ENCODE assay signal across 8 cellular contexts in the genomic region with DNA sequence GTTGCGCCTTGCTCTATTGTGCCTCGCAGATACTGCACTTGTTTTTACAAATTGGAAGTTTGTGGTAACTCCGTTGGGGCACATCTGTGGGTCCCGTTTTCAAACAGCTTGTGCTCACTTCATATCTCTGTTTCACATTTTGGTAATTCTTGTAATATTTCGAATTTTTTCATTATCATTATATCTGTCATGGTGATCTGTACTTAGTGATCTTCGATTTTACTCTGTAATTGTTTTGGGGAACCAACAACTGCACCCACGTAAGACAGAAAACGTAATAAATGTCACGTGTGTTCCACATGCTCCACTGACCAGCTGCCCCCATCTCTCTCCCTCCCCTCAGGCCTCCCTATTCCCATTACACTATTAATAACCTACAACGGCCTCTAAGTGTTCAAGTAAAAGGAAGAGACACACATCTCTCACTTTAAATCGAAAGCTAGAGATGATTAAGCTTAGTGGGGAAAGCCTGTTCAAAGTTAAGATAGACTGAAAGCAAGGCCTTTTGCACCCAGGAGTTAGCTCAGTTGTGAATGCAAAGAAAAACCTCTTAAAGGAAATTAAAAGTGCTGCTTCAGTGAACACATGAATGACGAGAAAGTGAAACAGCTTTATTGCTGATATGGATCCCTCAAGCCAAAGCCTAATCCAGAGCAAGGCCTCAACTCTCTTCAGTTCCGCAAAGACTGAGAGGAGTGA. TPM values are rescaled to one million over a fixed set of nuclear protein-coding genes. Genes with fewer than 3 reads are reported as not detected.
A peak's percentile ranks its signal among the peaks of the same experiment; 100 is the strongest.
DNase-seq lines count a peak whose midpoint lies in the region; ATAC-seq and TF ChIP-seq lines count a peak whose summit lies in the region.

No MANE protein-coding gene starts in this region.

- H3K4me3 Mint-ChIP-seq in CD14-positive monocyte (peak overlapping the region; percentile 66 to 75), WTC11 (peak overlapping the region; percentile 67)

- peaks cover 24% of the 10 kb centered on the region for H3K4me1 ChIP-seq in lower lobe of right lung

- no peaks in the 10 kb centered on the region for H3K9me3 ChIP-seq in lower lobe of right lung

- DNase-seq in CD14-positive monocyte (ENCODE audit: low spot score) (no peak), WTC11 (ENCODE audit: low spot score) (no peak), lower lobe of right lung (no peak), C1 segment of cervical spinal cord (lab: John Stamatoyannopoulos, UW) (no peak), mucosa of gallbladder (ENCODE audit: low spot score) (no peak), DMS53 (lab: John Stamatoyannopoulos, UW) (no peak), NCI-H146 treated with DMSO at 0.1 percent for 48 hours (lab: John Stamatoyannopoulos, UW; ENCODE audit: unreplicated experiment) (no peak)

- H3K27me3 Mint-ChIP-seq in CD14-positive monocyte (ENCODE audit: low read depth in 3 of 3) (peaks cover 31 to 46% (median 34%) of the 10 kb centered on the region in 3 donors), WTC11 (ENCODE audit: low read depth) (peaks cover 50% of the 10 kb centered on the region)

- H3K27ac Mint-ChIP-seq in CD14-positive monocyte: no peak overlapping the region
- H3K27ac Mint-ChIP-seq in WTC11: no peak overlapping the region

- H3K4me1 Mint-ChIP-seq in CD14-positive monocyte (peaks cover 11% of the 10 kb centered on the region), WTC11 (peaks cover 21% of the 10 kb centered on the region)

- H3K9me3 Mint-ChIP-seq in CD14-positive monocyte (peaks cover 0 to 18% (median 9%) of the 10 kb centered on the region in 7 donors), WTC11 (peaks cover 14% of the 10 kb centered on the region)

- CTCF ChIA-PET in WTC11 (lab: Charles Lee): interaction anchor here (0.7 to 2.2 kb wide), 46 partner anchors 8 to 781 kb away, joined by 3 to 17 read pairs (median 5); partner anchors contain the start of gene UNC93A

- ATAC-seq in GM21619 (IDR thresholded peaks at IDR 0.05; ENCODE audit: unreplicated experiment): peak; percentile 57
- no peak for ATAC-seq in WTC11
- no peak for ATAC-seq in lower lobe of right lung

- TF ChIP-seq CTCF in CD14-positive monocyte (IDR thresholded peaks at IDR 0.05): no peak
- no peak for TF ChIP-seq CTCF in WTC11 (IDR thresholded peaks at IDR 0.05)
- no peak for TF ChIP-seq CTCF in lower lobe of right lung (IDR thresholded peaks at IDR 0.05)

- POLR2A ChIA-PET in WTC11 (lab: Charles Lee): no interaction called here

- no peaks in the 10 kb centered on the region for H3K36me3 ChIP-seq in lower lobe of right lung

- no peak overlapping the region for H3K27ac ChIP-seq in lower lobe of right lung

- no peaks in the 10 kb centered on the region for H3K36me3 Mint-ChIP-seq in CD14-positive monocyte
- H3K36me3 Mint-ChIP-seq in WTC11: peaks cover 20% of the 10 kb centered on the region

- peaks cover 6% of the 10 kb centered on the region for H3K27me3 ChIP-seq in lower lobe of right lung (ENCODE audit: low read depth)

- H3K4me3 ChIP-seq in lower lobe of right lung: peak overlapping the region; percentile 56

- intact Hi-C loops in CD14-positive monocyte (cut with micrococcal nuclease): no loop called here
- intact Hi-C loops in lower lobe of right lung (cut with DNase I): no loop called here

TF ChIP-seq in WTC11, 78 proteins besides CTCF, POLR2A, EP300 and RAD21:
- TF ChIP-seq, protein P1, sequence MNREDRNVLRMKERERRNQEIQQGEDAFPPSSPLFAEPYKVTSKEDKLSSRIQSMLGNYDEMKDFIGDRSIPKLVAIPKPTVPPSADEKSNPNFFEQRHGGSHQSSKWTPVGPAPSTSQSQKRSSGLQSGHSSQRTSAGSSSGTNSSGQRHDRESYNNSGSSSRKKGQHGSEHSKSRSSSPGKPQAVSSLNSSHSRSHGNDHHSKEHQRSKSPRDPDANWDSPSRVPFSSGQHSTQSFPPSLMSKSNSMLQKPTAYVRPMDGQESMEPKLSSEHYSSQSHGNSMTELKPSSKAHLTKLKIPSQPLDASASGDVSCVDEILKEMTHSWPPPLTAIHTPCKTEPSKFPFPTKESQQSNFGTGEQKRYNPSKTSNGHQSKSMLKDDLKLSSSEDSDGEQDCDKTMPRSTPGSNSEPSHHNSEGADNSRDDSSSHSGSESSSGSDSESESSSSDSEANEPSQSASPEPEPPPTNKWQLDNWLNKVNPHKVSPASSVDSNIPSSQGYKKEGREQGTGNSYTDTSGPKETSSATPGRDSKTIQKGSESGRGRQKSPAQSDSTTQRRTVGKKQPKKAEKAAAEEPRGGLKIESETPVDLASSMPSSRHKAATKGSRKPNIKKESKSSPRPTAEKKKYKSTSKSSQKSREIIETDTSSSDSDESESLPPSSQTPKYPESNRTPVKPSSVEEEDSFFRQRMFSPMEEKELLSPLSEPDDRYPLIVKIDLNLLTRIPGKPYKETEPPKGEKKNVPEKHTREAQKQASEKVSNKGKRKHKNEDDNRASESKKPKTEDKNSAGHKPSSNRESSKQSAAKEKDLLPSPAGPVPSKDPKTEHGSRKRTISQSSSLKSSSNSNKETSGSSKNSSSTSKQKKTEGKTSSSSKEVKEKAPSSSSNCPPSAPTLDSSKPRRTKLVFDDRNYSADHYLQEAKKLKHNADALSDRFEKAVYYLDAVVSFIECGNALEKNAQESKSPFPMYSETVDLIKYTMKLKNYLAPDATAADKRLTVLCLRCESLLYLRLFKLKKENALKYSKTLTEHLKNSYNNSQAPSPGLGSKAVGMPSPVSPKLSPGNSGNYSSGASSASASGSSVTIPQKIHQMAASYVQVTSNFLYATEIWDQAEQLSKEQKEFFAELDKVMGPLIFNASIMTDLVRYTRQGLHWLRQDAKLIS (CRISPR knock-in tag; IDR thresholded peaks at IDR 0.05; ENCODE audit: borderline replicate concordance): no peak
- no peak for TF ChIP-seq NFATC4 (CRISPR knock-in tag; IDR thresholded peaks at IDR 0.05)
- no peak for TF ChIP-seq OVOL2 (CRISPR knock-in tag; IDR thresholded peaks at IDR 0.05; ENCODE audit: borderline replicate concordance)

RNA-seq across cellular contexts. Expression of gene TTLL2, which starts 26.9 kb away (rescaled TPM):
- not detected for polyA plus RNA-seq in CD14-positive monocyte
- total RNA-seq in WTC11 (2021): not detected in 3 replicates
- not detected for total RNA-seq in lower lobe of right lung
- not detected for total RNA-seq in mucosa of gallbladder
